20 cellular contexts compared by ENCODE assay signal in genomic region chr16:23394141-23394540, GRCh38.
"Had no signal": no experiment of that assay in that cellular context is flagged by ENCODE, and none has a peak within 500 bp of the region (broad histone marks: within the 10 kb centered on the region; RNA-seq: fewer than 3 reads in every experiment).

No MANE protein-coding gene starts in this region.

- H3K4me3 Mint-ChIP-seq: activated naive CD4-positive, alpha-beta T cell treated with anti-CD3 and anti-CD28 coated beads for 36 hours; activated naive CD8-positive, alpha-beta T cell treated with anti-CD3 and anti-CD28 coated beads, Interleukin-2, amount 50 U/mL, for 24 hours; activated T-cell treated with anti-CD3 and anti-CD28 coated beads, Interleukin-2, amount 50 U/mL, for 4 hours; stimulated activated effector memory CD8-positive, alpha-beta T cell treated with anti-CD3 and anti-CD28 coated beads, Interleukin-12 subunit alpha, Interleukin-12 subunit beta, amount 100 ng/mL, for 72 hours had no signal

- H3K4me1 ChIP-seq: right lobe of liver had no signal

- H3K27ac ChIP-seq: brain microvascular endothelial cell, coronary artery, right lobe of liver, SK-N-MC had no signal

- H3K4me1 Mint-ChIP-seq: activated naive CD8-positive, alpha-beta T cell treated with anti-CD3 and anti-CD28 coated beads, Interleukin-2, amount 50 U/mL, for 24 hours; stimulated activated effector memory CD8-positive, alpha-beta T cell treated with anti-CD3 and anti-CD28 coated beads, Interleukin-12 subunit alpha, Interleukin-12 subunit beta, amount 100 ng/mL, for 72 hours had no signal

- H3K9me3 Mint-ChIP-seq: activated naive CD4-positive, alpha-beta T cell treated with anti-CD3 and anti-CD28 coated beads for 36 hours; activated naive CD8-positive, alpha-beta T cell treated with anti-CD3 and anti-CD28 coated beads, Interleukin-2, amount 50 U/mL, for 24 hours; activated T-cell treated with anti-CD3 and anti-CD28 coated beads, Interleukin-2, amount 50 U/mL, for 4 hours; stimulated activated effector memory CD8-positive, alpha-beta T cell treated with anti-CD3 and anti-CD28 coated beads, Interleukin-12 subunit alpha, Interleukin-12 subunit beta, amount 100 ng/mL, for 72 hours had no signal

- H3K27ac Mint-ChIP-seq: activated naive CD4-positive, alpha-beta T cell treated with anti-CD3 and anti-CD28 coated beads for 36 hours; activated naive CD8-positive, alpha-beta T cell treated with anti-CD3 and anti-CD28 coated beads, Interleukin-2, amount 50 U/mL, for 24 hours; progenitor cell of endocrine pancreas; stimulated activated effector memory CD8-positive, alpha-beta T cell treated with anti-CD3 and anti-CD28 coated beads, Interleukin-12 subunit alpha, Interleukin-12 subunit beta, amount 100 ng/mL, for 72 hours had no signal

- H3K9me3 ChIP-seq: esophagus squamous epithelium, right lobe of liver had no signal

- H3K27me3 ChIP-seq: brain microvascular endothelial cell, esophagus squamous epithelium, right lobe of liver had no signal

- ATAC-seq: activated CD4-positive, CD25-positive, alpha-beta regulatory T cell treated with anti-CD3 and anti-CD28 coated beads, Interleukin-2, amount 50 U/mL, for 24 hours; activated naive CD8-positive, alpha-beta T cell treated with anti-CD3 and anti-CD28 coated beads, Interleukin-2, amount 50 U/mL, for 24 hours; activated T-cell treated with anti-CD3 and anti-CD28 coated beads, Interleukin-2, amount 50 U/mL, for 4 hours; left colon; right lobe of liver; stimulated activated effector memory CD8-positive, alpha-beta T cell treated with anti-CD3 and anti-CD28 coated beads, Interleukin-12 subunit alpha, Interleukin-12 subunit beta, amount 100 ng/mL, for 72 hours had no signal

- H3K27me3 Mint-ChIP-seq: activated naive CD8-positive, alpha-beta T cell treated with anti-CD3 and anti-CD28 coated beads, Interleukin-2, amount 50 U/mL, for 24 hours; progenitor cell of endocrine pancreas had no signal

- DNase-seq: activated CD4-positive, alpha-beta T cell treated with anti-CD3 and anti-CD28 coated beads, Interleukin-2, amount 50 U/mL, for 1 hour; activated CD8-positive, alpha-beta memory T cell treated with anti-CD3 and anti-CD28 coated beads, Interleukin-2, amount 50 U/mL, for 4 hours; activated naive CD4-positive, alpha-beta T cell treated with anti-CD3 and anti-CD28 coated beads for 36 hours; activated naive CD8-positive, alpha-beta T cell treated with anti-CD3 and anti-CD28 coated beads, Interleukin-2, amount 50 U/mL, for 24 hours; activated T-cell treated with anti-CD3 and anti-CD28 coated beads, Interleukin-2, amount 50 U/mL, for 4 hours; anterior cingulate cortex; brain microvascular endothelial cell; effector CD4-positive, alpha-beta T cell; esophagus squamous epithelium; hippocampal formation; islet precursor cell; left colon; right lobe of liver; stimulated activated CD4-positive, alpha-beta T cell treated with anti-CD3 and anti-CD28 coated beads, Interleukin-4, amount 100 ng/mL, for 24 hours; T1000 had no signal

- H3K4me3 ChIP-seq: coronary artery, esophagus squamous epithelium, right lobe of liver, SK-N-MC had no signal
